In the genomic region with DNA sequence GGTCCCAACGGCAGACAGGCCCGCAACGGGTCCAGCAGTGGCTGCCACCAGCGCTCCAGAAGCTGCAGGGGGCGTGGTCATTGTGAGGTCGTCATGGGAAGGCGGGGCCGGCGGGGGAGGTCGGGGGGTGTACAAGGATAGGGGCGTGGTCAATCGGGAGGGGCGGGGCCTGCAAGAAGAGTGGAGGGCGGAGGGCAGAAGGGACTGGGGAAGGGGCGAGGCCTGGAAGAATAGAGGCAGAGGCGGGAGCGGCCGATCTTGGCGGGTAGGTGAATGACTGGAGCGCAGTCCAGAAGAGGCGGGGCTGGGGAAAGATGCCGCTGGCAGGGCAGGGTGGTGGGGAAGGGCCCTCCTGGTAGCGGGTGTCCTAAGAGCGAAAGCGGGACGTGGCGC, we compare ENCODE assay signal across 8 cellular contexts. TPM values are rescaled to one million over a fixed set of nuclear protein-coding genes. Genes with fewer than 3 reads are reported as not detected.
DNase-seq lines count a peak whose midpoint lies in the region; ATAC-seq and TF ChIP-seq lines count a peak whose summit lies in the region.

No MANE protein-coding gene starts in this region.

- peaks cover 26% of the 10 kb centered on the region for H3K4me1 Mint-ChIP-seq in T-helper 2 cell treated with Interferon-gamma antibody and Interleukin-4, amounts not matched to agents 5 μg/mL and 100 μg/mL, for 36 hours (ENCODE audit: low read depth)

- H3K18ac ChIP-seq in trophoblast cell (ENCODE audit: low read length) = peak overlapping the region; percentile 42

- no peak overlapping the region for H3K4ac ChIP-seq in trophoblast cell (ENCODE audit: low read depth, low read length)

- peak overlapping the region; percentile 10 for H4K8ac ChIP-seq in trophoblast cell (ENCODE audit: low read depth, low read length)

- H3K36me3 ChIP-seq in HUES64 (ENCODE audit: insufficient read depth, low read length) (peaks cover 30% of the 10 kb centered on the region), trophoblast cell (ENCODE audit: control insufficient read depth in 1 of 2, insufficient read depth in 2 of 2, low read length in 2 of 2) (peaks cover 27 to 34% of the 10 kb centered on the region in 2 experiments), thymus (ENCODE audit: control insufficient read depth, insufficient read depth) (peaks cover 15% of the 10 kb centered on the region)

- no peak overlapping the region for H2BK5ac ChIP-seq in trophoblast cell (ENCODE audit: low read depth, low read length, poor library complexity)

- peaks cover 5% of the 10 kb centered on the region for H3K36me3 Mint-ChIP-seq in T-helper 2 cell treated with Interferon-gamma antibody and Interleukin-4, amounts not matched to agents 5 μg/mL and 100 μg/mL, for 36 hours (ENCODE audit: low read depth)

- no peaks in the 10 kb centered on the region for H3K27me3 Mint-ChIP-seq in T-helper 2 cell treated with Interferon-gamma antibody and Interleukin-4, amounts not matched to agents 5 μg/mL and 100 μg/mL, for 36 hours (ENCODE audit: low read depth)

- no peak overlapping the region for H2BK12ac ChIP-seq in trophoblast cell (ENCODE audit: low read length)

- no peak overlapping the region for H2BK120ac ChIP-seq in trophoblast cell (ENCODE audit: insufficient read depth, low read length, poor library complexity)

- no peak overlapping the region for H3K23ac ChIP-seq in trophoblast cell (ENCODE audit: low read length)

- peak overlapping the region; percentile 45 for H3K14ac ChIP-seq in trophoblast cell (ENCODE audit: low read length)

- H2AK5ac ChIP-seq in trophoblast cell (ENCODE audit: low read length) = no peak overlapping the region

- H3K4me1 ChIP-seq in HUES64 (ENCODE audit: insufficient read depth, low read length) (peaks cover 7% of the 10 kb centered on the region), trophoblast cell (ENCODE audit: control insufficient read depth in 1 of 2, insufficient read depth in 2 of 2, low read length in 2 of 2) (peaks cover 9 to 16% of the 10 kb centered on the region in 2 experiments), thymus (ENCODE audit: control insufficient read depth, insufficient read depth, low read length) (peaks cover 6% of the 10 kb centered on the region)

- H3K79me2 ChIP-seq in trophoblast cell (ENCODE audit: control insufficient read depth, insufficient read depth, low read length, poor library complexity) = peaks cover 3% of the 10 kb centered on the region

- no peak overlapping the region; the same call in 1 of the 2 replicates for H3K27ac ChIP-seq in HUES64 (ENCODE audit: low read depth, low read length)
- no peak overlapping the region for H3K27ac ChIP-seq in trophoblast cell (ENCODE audit: low read depth, low read length)
- no peak overlapping the region for H3K27ac ChIP-seq in thymus (ENCODE audit: low read depth)

- no peaks in the 10 kb centered on the region for H3K27me3 ChIP-seq in HUES64 (ENCODE audit: insufficient read depth, low read length)
- no peaks in the 10 kb centered on the region for H3K27me3 ChIP-seq in trophoblast cell (ENCODE audit: insufficient read depth, low read length)
- no peaks in the 10 kb centered on the region for H3K27me3 ChIP-seq in thymus (ENCODE audit: control insufficient read depth, insufficient read depth)

- H3K79me1 ChIP-seq in trophoblast cell (ENCODE audit: low read length) = peaks cover 12% of the 10 kb centered on the region

- no peaks in the 10 kb centered on the region for H3K9me3 Mint-ChIP-seq in T-helper 2 cell treated with Interferon-gamma antibody and Interleukin-4, amounts not matched to agents 5 μg/mL and 100 μg/mL, for 36 hours

- H2AFZ ChIP-seq in trophoblast cell (ENCODE audit: insufficient read depth, low read length, poor library complexity) = peak overlapping the region; percentile 50

- H3K9ac ChIP-seq in HUES64 (ENCODE audit: low read depth, low read length) (peak overlapping the region; percentile 59), trophoblast cell (ENCODE audit: low read length) (no peak overlapping the region)

- no peaks in the 10 kb centered on the region for H3K9me3 ChIP-seq in HUES64 (ENCODE audit: insufficient read depth, low read depth, low read length)
- H3K9me3 ChIP-seq in trophoblast cell (ENCODE audit: insufficient read depth, low read depth, low read length) = no peaks in the 10 kb centered on the region
- no peaks in the 10 kb centered on the region for H3K9me3 ChIP-seq in thymus (ENCODE audit: control insufficient read depth)

- 3% methylated on average over 27 of the region's 27 CpGs for WGBS in HUES64
- WGBS in trophoblast cell (ENCODE audit: extremely low coverage, insufficient coverage, insufficient read length) = no CpG with 5 or more reads among the region's 27 CpGs
- 17% methylated on average over 27 of the region's 27 CpGs for WGBS in thymus

- H3K4me2 ChIP-seq in trophoblast cell (ENCODE audit: low read length) = peak overlapping the region; percentile 70

- peak overlapping the region; percentile 67 for H3K4me3 ChIP-seq in HUES64 (ENCODE audit: low read length)
- H3K4me3 ChIP-seq in trophoblast cell (ENCODE audit: low read depth, low read length) = peak overlapping the region; percentile 49
- peak overlapping the region; percentile 53 for H3K4me3 ChIP-seq in thymus (ENCODE audit: low read length)

- intact Hi-C loops in left cardiac atrium (cut with DNase I) = loop anchor here (5.0 to 10.0 kb wide), 2 partner anchors 41 to 124 kb away; partner anchors contain the start of genes ADM5 (in 1 of the 2) and AP2A1 (in 1 of the 2)

- H3K27ac Mint-ChIP-seq in T-helper 2 cell treated with Interferon-gamma antibody and Interleukin-4, amounts not matched to agents 5 μg/mL and 100 μg/mL, for 36 hours = peak overlapping the region; percentile 76

- peak overlapping the region; percentile 83 for H3K4me3 Mint-ChIP-seq in T-helper 2 cell treated with Interferon-gamma antibody and Interleukin-4, amounts not matched to agents 5 μg/mL and 100 μg/mL, for 36 hours

- TF ChIP-seq CTCF in AG09319 (IDR thresholded peaks at IDR 0.05; ENCODE audit: low read depth, low read length) = no peak

- peak; percentile 73 to 79 for ATAC-seq in left cardiac atrium
- no peak for ATAC-seq in GM21786 (IDR thresholded peaks at IDR 0.05; ENCODE audit: unreplicated experiment)

- peak overlapping the region; percentile 15 for H4K91ac ChIP-seq in trophoblast cell (ENCODE audit: low read depth, low read length)

- H4K12ac ChIP-seq in trophoblast cell (ENCODE audit: low read depth, low read length) = peak overlapping the region; percentile 49

- DNase-seq in AG09319 (ENCODE audit: extremely low read depth, low read depth) (peak; percentile 68), amygdala (lab: John Stamatoyannopoulos, UW) (peak in 55 of 56 donors; percentile 26 to 95 (median 75)), left cardiac atrium (peak; percentile 96), trophoblast cell (peak; percentile 68 to 74)
- DNase-seq in T-helper 2 cell treated with Interferon-gamma antibody and Interleukin-4, amounts not matched to agents 5 μg/mL and 100 μg/mL, for 36 hours (ENCODE audit: low spot score) = peak; percentile 72

RNA-seq across cellular contexts. Expression of gene FUZ, which starts 4.3 kb away (rescaled TPM):
- polyA plus RNA-seq in HUES64 (2013, experiment 1 of 2) = 21.7 TPM
- polyA plus RNA-seq in HUES64 (2013, experiment 2 of 2) = 25.1 TPM
- total RNA-seq in left cardiac atrium = 10 to 100 TPM; 11.0 to 16.2 TPM
- 6.6 and 7.6 TPM in 2 replicates for polyA plus RNA-seq in trophoblast cell (2013)
- 20.9 TPM for polyA plus RNA-seq in thymus

RNA-seq across cellular contexts. Expression of gene MED25, which starts 9.3 kb away (rescaled TPM):
- polyA plus RNA-seq in HUES64 (2013, experiment 1 of 2) = 53.4 TPM
- polyA plus RNA-seq in HUES64 (2013, experiment 2 of 2) = 52.7 TPM
- 10 to 100 TPM; 48.7 to 55.6 TPM for total RNA-seq in left cardiac atrium
- polyA plus RNA-seq in trophoblast cell (2013) = 50.3 and 50.7 TPM in 2 replicates
- polyA plus RNA-seq in thymus = 48.0 TPM

RNA-seq across cellular contexts. Expression of gene AP2A1, which starts 42.0 kb away (rescaled TPM):
- 60.2 TPM for polyA plus RNA-seq in HUES64 (2013, experiment 1 of 2)
- polyA plus RNA-seq in HUES64 (2013, experiment 2 of 2) = 69.5 TPM
- 10 to 100 TPM; 68.0 to 77.8 TPM for total RNA-seq in left cardiac atrium
- polyA plus RNA-seq in trophoblast cell (2013) = 102 and 103 TPM in 2 replicates
- polyA plus RNA-seq in thymus = 26.5 TPM

RNA-seq across cellular contexts. Expression of gene PTOV1, which starts 42.2 kb away (rescaled TPM):
- 193 TPM for polyA plus RNA-seq in HUES64 (2013, experiment 1 of 2)
- 199 TPM for polyA plus RNA-seq in HUES64 (2013, experiment 2 of 2)
- total RNA-seq in left cardiac atrium = 100 to 1,000 TPM; 113 to 122 TPM
- 233 and 241 TPM in 2 replicates for polyA plus RNA-seq in trophoblast cell (2013)
- polyA plus RNA-seq in thymus = 125 TPM

RNA-seq across cellular contexts. Expression of gene TSKS, which starts 45.7 kb away (rescaled TPM):
- polyA plus RNA-seq in HUES64 (2013, experiment 1 of 2) = not detected
- 0.13 TPM for polyA plus RNA-seq in HUES64 (2013, experiment 2 of 2)
- 1 to 10 TPM in 1 of 2 donors, under 1 TPM in 1; 0.76 to 1.1 TPM for total RNA-seq in left cardiac atrium
- polyA plus RNA-seq in trophoblast cell (2013) = 0.12 and 0.15 TPM in 2 replicates
- 2.4 TPM for polyA plus RNA-seq in thymus
